Comparison of ENCODE assay signal across 31 cellular contexts in the genomic region with DNA sequence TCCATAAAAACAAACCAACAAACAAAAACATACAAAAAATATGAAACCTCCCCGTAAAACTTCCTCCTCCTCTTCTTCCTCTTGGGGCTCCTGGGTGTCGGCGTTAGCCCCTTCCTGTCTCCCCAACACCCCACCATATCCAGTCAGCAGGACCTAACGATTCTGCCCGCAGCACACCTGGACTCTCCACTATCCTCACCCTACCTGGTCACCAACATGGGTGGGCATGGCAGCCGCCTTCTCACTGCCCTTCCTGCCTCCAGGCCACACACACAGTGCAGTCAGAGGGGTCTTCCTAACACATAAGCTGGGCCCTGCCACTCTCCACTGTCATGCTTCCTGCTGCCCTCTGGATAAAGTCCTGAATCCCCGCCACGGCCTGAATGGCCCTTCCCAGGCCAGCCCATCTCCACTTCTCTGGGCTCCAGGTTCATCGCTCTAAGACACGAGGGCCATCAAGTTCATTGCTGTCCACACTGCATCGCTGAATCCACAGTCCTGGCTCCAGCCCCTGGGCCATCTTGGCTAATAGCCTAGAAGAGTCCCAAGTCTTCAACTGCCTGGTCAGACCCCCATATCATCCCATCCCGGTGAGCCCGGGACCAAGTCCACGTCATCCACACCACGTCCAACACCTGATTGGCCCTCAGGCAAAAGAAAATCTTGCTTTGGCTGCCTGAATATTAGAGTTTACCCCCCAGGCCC.
A peak's percentile ranks its signal among the peaks of the same experiment; 100 is the strongest.
DNase-seq lines count a peak whose midpoint lies in the region; ATAC-seq, FAIRE-seq and TF ChIP-seq lines count a peak whose summit lies in the region.
"Had no signal": no experiment of that assay in that cellular context is flagged by ENCODE, and none has a peak within 500 bp of the region (broad histone marks: within the 10 kb centered on the region; RNA-seq: fewer than 3 reads in every experiment).

No MANE protein-coding gene starts in this region.

- 49% methylated on average over 13 of the region's 15 CpGs for WGBS in mammary epithelial cell (ENCODE audit: low coverage, missing lambda C conversion rate)
- WGBS in prostate gland: 61% methylated on average over 15 of the region's 15 CpGs

- no peak for FAIRE-seq in kidney (lab: Jason Lieb, UNC)
- FAIRE-seq: A549, G401.6 had no signal

- dilution Hi-C loops in mammary epithelial cell (cut with HindIII; ENCODE audit: low sequenced_read_pairs): no loop called here

- H3K4me2 ChIP-seq in mammary epithelial cell (ENCODE audit: insufficient read depth, low read depth, low read length) (no peak overlapping the region), Loucy (ENCODE audit: low read depth, low read length, poor library complexity, severe bottlenecking) (peak overlapping the region; percentile 60)
- H3K4me2 ChIP-seq: A549 had no signal

- H3K4me3 ChIP-seq in breast epithelium (no peak overlapping the region), mammary epithelial cell (replicated peaks in 1 of 3; ENCODE audit: insufficient read depth in 1 of 3, low read depth in 2 of 3, low read length in 3 of 3) (no peak overlapping the region), Loucy (ENCODE audit: low read length, poor library complexity, severe bottlenecking) (peak overlapping the region; percentile 41), kidney (ENCODE audit: low read length in 2 of 2) (no peak overlapping the region), prostate gland (no peak overlapping the region)
- H3K4me3 ChIP-seq: A549, esophagus squamous epithelium, heart right ventricle, right atrium auricular region had no signal

- H4K20me1 ChIP-seq in mammary epithelial cell (ENCODE audit: insufficient read depth, low read length): no peaks in the 10 kb centered on the region
- H4K20me1 ChIP-seq in Loucy (ENCODE audit: insufficient read depth, low read length, poor library complexity, severe bottlenecking): no peaks in the 10 kb centered on the region

- CTCF ChIA-PET in mammary epithelial cell (lab: Charles Lee; ENCODE audit: low non-redundant PET): interaction anchor here (0.8 kb wide), 1 partner anchor 1935 kb away, joined by 3 read pairs; no protein-coding TSS in a partner anchor

- H3F3A ChIP-seq in Loucy (ENCODE audit: low read depth): no peaks in the 10 kb centered on the region

- H3K36me3 ChIP-seq in breast epithelium (no peaks in the 10 kb centered on the region), mammary epithelial cell (ENCODE audit: insufficient read depth, low read length) (no peaks in the 10 kb centered on the region), Loucy (ENCODE audit: insufficient read depth, low read length) (no peaks in the 10 kb centered on the region), kidney (ENCODE audit: control insufficient read depth in 1 of 2, insufficient read depth in 2 of 2, low read length in 2 of 2) (no peaks in the 10 kb centered on the region), prostate gland (no peaks in the 10 kb centered on the region)
- H3K36me3 ChIP-seq: esophagus squamous epithelium, heart right ventricle, right atrium auricular region had no signal

- H3K9me3 ChIP-seq in breast epithelium: no peaks in the 10 kb centered on the region
- no peaks in the 10 kb centered on the region for H3K9me3 ChIP-seq in mammary epithelial cell (replicated peaks; ENCODE audit: insufficient read depth, low read length)
- no peaks in the 10 kb centered on the region for H3K9me3 ChIP-seq in Loucy (ENCODE audit: insufficient read depth, low read depth, low read length)
- H3K9me3 ChIP-seq in kidney (ENCODE audit: control insufficient read depth in 1 of 2, low read length in 2 of 2): no peaks in the 10 kb centered on the region
- no peaks in the 10 kb centered on the region for H3K9me3 ChIP-seq in prostate gland
- H3K9me3 ChIP-seq: A549, esophagus squamous epithelium, heart right ventricle, right atrium auricular region had no signal

- intact Hi-C loops in breast epithelium (cut with DNase I; ENCODE audit: low total_unique reads) (no loop called here), mammary epithelial cell (cut with micrococcal nuclease) (no loop called here), kidney (cut with DNase I) (no loop called here), prostate gland (cut with DNase I) (no loop called here)

- H3K9ac ChIP-seq in mammary epithelial cell (ENCODE audit: insufficient read depth, low read length): no peak overlapping the region
- peak overlapping the region; percentile 62 for H3K9ac ChIP-seq in Loucy (ENCODE audit: low read depth, low read length, poor library complexity, severe bottlenecking)
- no peak overlapping the region for H3K9ac ChIP-seq in kidney (ENCODE audit: low read length in 2 of 2)

- ATAC-seq in HG02798 (IDR thresholded peaks at IDR 0.05; ENCODE audit: poor library complexity, unreplicated experiment): no peak
- ATAC-seq: A549; activated CD8-positive, alpha-beta memory T cell treated with anti-CD3 and anti-CD28 coated beads, Interleukin-2, amount 10 ng/mL, durations not matched to agents 7 days and 5 days; WTC11 had no signal

- H3K27me3 ChIP-seq in breast epithelium (no peaks in the 10 kb centered on the region), mammary epithelial cell (ENCODE audit: insufficient read depth, low read length) (no peaks in the 10 kb centered on the region), Loucy (ENCODE audit: insufficient read depth, low read length, poor library complexity, severe bottlenecking) (no peaks in the 10 kb centered on the region), prostate gland (replicated peaks; ENCODE audit: insufficient read depth) (no peaks in the 10 kb centered on the region)
- H3K27me3 ChIP-seq: right atrium auricular region had no signal

- DNase-seq in breast epithelium (ENCODE audit: low spot score in 2 of 2) (no peak), mammary epithelial cell (no peak), kidney (peak; percentile 45), prostate gland (ENCODE audit: low spot score) (no peak), NCI-H1105 (lab: John Stamatoyannopoulos, UW) (no peak), NAMALWA (ENCODE audit: low spot score) (no peak)
- DNase-seq: activated CD8-positive, alpha-beta memory T cell treated with anti-CD3 and anti-CD28 coated beads, Interleukin-2, amount 10 ng/mL, durations not matched to agents 7 days and 5 days; activated naive CD4-positive, alpha-beta T cell treated with Interleukin-2 at 50 U/mL for 16 hours; activated T-cell treated with anti-CD3 and anti-CD28 coated beads, Interleukin-2, amount 50 U/mL, for 48 hours; AML-193; amygdala; caudate nucleus; CD8-positive, alpha-beta memory T cell; DMS153; endodermal cell; esophagus squamous epithelium; foreskin melanocyte; heart right ventricle; left cardiac atrium; mesenchymal stem cell; NCI-H1092 treated with DMSO at 0.1 percent for 48 hours; NCI-H187 treated with DMSO at 0.1 percent for 48 hours; NCI-H524 treated with DMSO at 0.1 percent for 48 hours; SHP77; SW 1271 had no signal

- H3K79me2 ChIP-seq in mammary epithelial cell (ENCODE audit: insufficient read depth, low read length): no peaks in the 10 kb centered on the region
- H3K79me2 ChIP-seq in Loucy (ENCODE audit: insufficient read depth, low read length): no peaks in the 10 kb centered on the region

- TF ChIP-seq POLR2A in breast epithelium (IDR thresholded peaks at IDR 0.05) (no peak), prostate gland (IDR thresholded peaks at IDR 0.05) (no peak)

- H3K9me2 ChIP-seq in Loucy (replicated peaks; ENCODE audit: low read depth, low read length): no peaks in the 10 kb centered on the region

- H3K27ac ChIP-seq in breast epithelium (peak overlapping the region; percentile 72 to 77), mammary epithelial cell (ENCODE audit: insufficient read depth, low read depth, low read length) (no peak overlapping the region), kidney (ENCODE audit: low read depth in 2 of 2, low read length in 2 of 2) (no peak overlapping the region), prostate gland (peak overlapping the region; percentile 53 to 60)
- H3K27ac ChIP-seq: A549, esophagus squamous epithelium, heart right ventricle, right atrium auricular region had no signal

- peaks cover 0 to 10% of the 10 kb centered on the region in 2 donors for H3K4me1 ChIP-seq in breast epithelium
- no peaks in the 10 kb centered on the region for H3K4me1 ChIP-seq in mammary epithelial cell (ENCODE audit: insufficient read depth, low read length)
- H3K4me1 ChIP-seq in Loucy (ENCODE audit: insufficient read depth, low read length, poor library complexity, severe bottlenecking): peaks cover 22% of the 10 kb centered on the region
- peaks cover 0 to 6% of the 10 kb centered on the region in 2 donors for H3K4me1 ChIP-seq in kidney (ENCODE audit: control insufficient read depth in 1 of 2, insufficient read depth in 1 of 2, low read depth in 1 of 2, low read length in 2 of 2)
- H3K4me1 ChIP-seq in prostate gland (replicated peaks): no peaks in the 10 kb centered on the region
- H3K4me1 ChIP-seq: A549 had no signal

- TF ChIP-seq CTCF in breast epithelium (IDR thresholded peaks at IDR 0.05) (no peak), mammary epithelial cell (conservative IDR thresholded peaks at IDR 0.05 in 1 of 2, IDR thresholded peaks at IDR 0.05 in 1 of 2; ENCODE audit: extremely low read depth in 1 of 2, insufficient read depth in 1 of 2, low read depth in 1 of 2, low read length in 2 of 2) (no peak), Loucy (conservative IDR thresholded peaks at IDR 0.05; ENCODE audit: low read length) (no peak), kidney (IDR thresholded peaks at IDR 0.05; ENCODE audit: borderline replicate concordance, extremely low read depth, insufficient read depth) (no peak), prostate gland (IDR thresholded peaks at IDR 0.05) (no peak)

- no peak overlapping the region for H2AFZ ChIP-seq in mammary epithelial cell (ENCODE audit: low read depth, low read length)
- no peak overlapping the region for H2AFZ ChIP-seq in Loucy (ENCODE audit: low read length)

- in situ Hi-C loops in mammary epithelial cell (cut with MboI; ENCODE audit: low sequenced_read_pairs in 2 of 2): no loop called here

- no TSS peak for BruUV-seq in mammary epithelial cell (replicated peaks; lab: Mats Ljungman, UMichigan)

Comparison
In these comparisons a context has a peak if more than half of its experiments do, and no peak if none do; other contexts are left out.
1. H3K27ac ChIP-seq: peak in breast epithelium (2 of 2) and prostate gland (2 of 2); none in mammary epithelial cell (single experiment) and kidney (0 of 2).